In the genomic region with DNA sequence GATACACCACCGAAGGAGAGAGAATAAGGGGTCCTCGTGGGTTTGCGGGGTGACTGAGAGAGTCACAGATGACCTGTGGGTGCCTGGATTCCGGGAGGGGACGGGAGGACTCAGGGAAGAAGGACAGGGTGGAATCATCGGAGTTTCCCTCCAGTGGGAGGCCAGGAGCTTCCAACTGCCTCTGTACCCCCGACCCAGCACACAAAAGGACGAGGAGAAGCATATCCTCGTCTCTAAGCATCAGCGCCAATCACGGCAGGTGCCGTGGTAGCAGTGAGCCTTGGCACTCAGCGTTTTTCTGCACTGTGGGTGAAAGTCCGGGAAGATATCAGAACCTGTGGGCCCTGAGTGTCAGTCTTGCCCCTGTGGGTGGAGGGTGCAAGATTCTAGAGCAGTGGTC, we compare ENCODE assay signal across 21 cellular contexts.
DNase-seq lines count a peak whose midpoint lies in the region; ATAC-seq and TF ChIP-seq lines count a peak whose summit lies in the region.
"Had no signal": no experiment of that assay in that cellular context is flagged by ENCODE, and none has a peak within 500 bp of the region (broad histone marks: within the 10 kb centered on the region; RNA-seq: fewer than 3 reads in every experiment).

No MANE protein-coding gene starts in this region.

- H3K27ac Mint-ChIP-seq in activated CD4-positive, alpha-beta memory T cell treated with anti-CD3 and anti-CD28 coated beads for 36 hours, result no peak overlapping the region
- H3K27ac Mint-ChIP-seq in activated CD4-positive, alpha-beta memory T cell treated with anti-CD3 and anti-CD28 coated beads, Interleukin-2, amount 10 ng/mL, durations not matched to agents 7 days and 5 days, result no peak overlapping the region
- H3K27ac Mint-ChIP-seq in T-helper 17 cell, result peak overlapping the region; percentile 45
- no peak overlapping the region for H3K27ac Mint-ChIP-seq in activated CD4-positive, alpha-beta T cell treated with anti-CD3 and anti-CD28 coated beads, Interleukin-2, amount 10 ng/mL, durations not matched to agents 24 days and 14 days
- H3K27ac Mint-ChIP-seq: CD4-positive, alpha-beta T cell; IgD-negative memory B cell had no signal

- no peak for TF ChIP-seq POLR2A in spleen (IDR thresholded peaks at IDR 0.05)

- no peak overlapping the region for H3K27ac ChIP-seq in spleen
- H3K27ac ChIP-seq: 22Rv1, A549, C4-2B had no signal

- H3K4me1 ChIP-seq in spleen, result no peaks in the 10 kb centered on the region
- H3K4me1 ChIP-seq: A549, Caco-2, HAP-1 had no signal

- no peak for ATAC-seq in T-helper 17 cell
- no peak for ATAC-seq in left lobe of liver
- ATAC-seq: A549, GM12878, HepG2 had no signal

- no peaks in the 10 kb centered on the region for H3K27me3 ChIP-seq in spleen (replicated peaks in 1 of 7)

- H3K4me3 ChIP-seq in spleen, result no peak overlapping the region
- H3K4me3 ChIP-seq: A549, GM12878, HAP-1 had no signal

- DNase-seq in activated CD4-positive, alpha-beta memory T cell treated with anti-CD3 and anti-CD28 coated beads for 36 hours, result peak; percentile 4
- DNase-seq in activated CD4-positive, alpha-beta memory T cell treated with anti-CD3 and anti-CD28 coated beads, Interleukin-2, amount 10 ng/mL, durations not matched to agents 7 days and 5 days, result no peak
- DNase-seq in T-helper 17 cell (no peak), left lobe of liver (ENCODE audit: low spot score) (peak; percentile 16), spleen (peak; percentile 63), G401 (ENCODE audit: low spot score) (no peak), D341Med (ENCODE audit: low spot score) (no peak)
- DNase-seq in activated CD4-positive, alpha-beta T cell treated with anti-CD3 and anti-CD28 coated beads, Interleukin-2, amount 10 ng/mL, durations not matched to agents 24 days and 14 days, result no peak
- DNase-seq: AML-193; Caco-2; CD4-positive, alpha-beta T cell; DMS153; DMS79; GOT3 had no signal

- peaks cover 19% of the 10 kb centered on the region for H3K4me1 Mint-ChIP-seq in activated CD4-positive, alpha-beta memory T cell treated with anti-CD3 and anti-CD28 coated beads for 36 hours (ENCODE audit: low read depth)
- peaks cover 12% of the 10 kb centered on the region for H3K4me1 Mint-ChIP-seq in activated CD4-positive, alpha-beta memory T cell treated with anti-CD3 and anti-CD28 coated beads, Interleukin-2, amount 10 ng/mL, durations not matched to agents 7 days and 5 days
- peaks cover 8% of the 10 kb centered on the region for H3K4me1 Mint-ChIP-seq in T-helper 17 cell
- H3K4me1 Mint-ChIP-seq in activated CD4-positive, alpha-beta T cell treated with anti-CD3 and anti-CD28 coated beads, Interleukin-2, amount 10 ng/mL, durations not matched to agents 24 days and 14 days, result peaks cover 9% of the 10 kb centered on the region

- H3K9me3 ChIP-seq in T-helper 17 cell (ENCODE audit: control insufficient read depth, low read length, poor library complexity, severe bottlenecking), result no peaks in the 10 kb centered on the region
- no peaks in the 10 kb centered on the region for H3K9me3 ChIP-seq in spleen
- H3K9me3 ChIP-seq: A549, Caco-2, HAP-1 had no signal

- no peaks in the 10 kb centered on the region for H3K27me3 Mint-ChIP-seq in activated CD4-positive, alpha-beta memory T cell treated with anti-CD3 and anti-CD28 coated beads for 36 hours
- H3K27me3 Mint-ChIP-seq in activated CD4-positive, alpha-beta memory T cell treated with anti-CD3 and anti-CD28 coated beads, Interleukin-2, amount 10 ng/mL, durations not matched to agents 7 days and 5 days, result no peaks in the 10 kb centered on the region
- H3K27me3 Mint-ChIP-seq in T-helper 17 cell, result no peaks in the 10 kb centered on the region
- H3K27me3 Mint-ChIP-seq in activated CD4-positive, alpha-beta T cell treated with anti-CD3 and anti-CD28 coated beads, Interleukin-2, amount 10 ng/mL, durations not matched to agents 24 days and 14 days, result no peaks in the 10 kb centered on the region
- H3K27me3 Mint-ChIP-seq: CD4-positive, alpha-beta T cell; IgD-negative memory B cell had no signal

- peaks cover 17% of the 10 kb centered on the region for H3K36me3 Mint-ChIP-seq in activated CD4-positive, alpha-beta memory T cell treated with anti-CD3 and anti-CD28 coated beads for 36 hours
- H3K36me3 Mint-ChIP-seq in activated CD4-positive, alpha-beta memory T cell treated with anti-CD3 and anti-CD28 coated beads, Interleukin-2, amount 10 ng/mL, durations not matched to agents 7 days and 5 days (ENCODE audit: low read depth), result peaks cover 23% of the 10 kb centered on the region
- no peaks in the 10 kb centered on the region for H3K36me3 Mint-ChIP-seq in T-helper 17 cell (ENCODE audit: low read depth)
- H3K36me3 Mint-ChIP-seq in activated CD4-positive, alpha-beta T cell treated with anti-CD3 and anti-CD28 coated beads, Interleukin-2, amount 10 ng/mL, durations not matched to agents 24 days and 14 days (ENCODE audit: low read depth), result peaks cover 20% of the 10 kb centered on the region
- H3K36me3 Mint-ChIP-seq: IgD-negative memory B cell had no signal

- no peak for TF ChIP-seq CTCF in spleen (IDR thresholded peaks at IDR 0.05 in 8 of 11, conservative IDR thresholded peaks at IDR 0.05 in 3 of 11)

- WGBS in spleen, 5 donors, result 89 to 93% (median 92%) methylated on average over 14 of the region's 14 CpGs

- POLR2A ChIA-PET in activated CD4-positive, alpha-beta memory T cell treated with anti-CD3 and anti-CD28 coated beads for 36 hours (lab: Charles Lee), result no interaction called here
- POLR2A ChIA-PET in activated CD4-positive, alpha-beta memory T cell treated with anti-CD3 and anti-CD28 coated beads, Interleukin-2, amount 10 ng/mL, durations not matched to agents 7 days and 5 days (lab: Charles Lee), result no interaction called here

- peaks cover 10% of the 10 kb centered on the region for H3K9me3 Mint-ChIP-seq in activated CD4-positive, alpha-beta memory T cell treated with anti-CD3 and anti-CD28 coated beads for 36 hours
- H3K9me3 Mint-ChIP-seq in activated CD4-positive, alpha-beta memory T cell treated with anti-CD3 and anti-CD28 coated beads, Interleukin-2, amount 10 ng/mL, durations not matched to agents 7 days and 5 days, result no peaks in the 10 kb centered on the region
- H3K9me3 Mint-ChIP-seq in activated CD4-positive, alpha-beta T cell treated with anti-CD3 and anti-CD28 coated beads, Interleukin-2, amount 10 ng/mL, durations not matched to agents 24 days and 14 days, result peaks cover under 1% of the 10 kb centered on the region
- H3K9me3 Mint-ChIP-seq: CD4-positive, alpha-beta T cell had no signal

- in situ Hi-C loops in G401 (cut with HindIII; ENCODE audit: low sequenced_read_pairs), result no loop called here

- no peaks in the 10 kb centered on the region for H3K36me3 ChIP-seq in spleen
- H3K36me3 ChIP-seq: HAP-1 had no signal

- no peak overlapping the region for H3K4me3 Mint-ChIP-seq in activated CD4-positive, alpha-beta memory T cell treated with anti-CD3 and anti-CD28 coated beads for 36 hours
- no peak overlapping the region for H3K4me3 Mint-ChIP-seq in activated CD4-positive, alpha-beta memory T cell treated with anti-CD3 and anti-CD28 coated beads, Interleukin-2, amount 10 ng/mL, durations not matched to agents 7 days and 5 days
- no peak overlapping the region for H3K4me3 Mint-ChIP-seq in T-helper 17 cell
- no peak overlapping the region for H3K4me3 Mint-ChIP-seq in activated CD4-positive, alpha-beta T cell treated with anti-CD3 and anti-CD28 coated beads, Interleukin-2, amount 10 ng/mL, durations not matched to agents 24 days and 14 days
- H3K4me3 Mint-ChIP-seq: CD4-positive, alpha-beta T cell; IgD-negative memory B cell had no signal

- CTCF ChIA-PET in activated CD4-positive, alpha-beta memory T cell treated with anti-CD3 and anti-CD28 coated beads for 36 hours (lab: Charles Lee), result no interaction called here
- CTCF ChIA-PET in activated CD4-positive, alpha-beta memory T cell treated with anti-CD3 and anti-CD28 coated beads, Interleukin-2, amount 10 ng/mL, durations not matched to agents 7 days and 5 days (lab: Charles Lee), result no interaction called here

- intact Hi-C loops in activated CD4-positive, alpha-beta memory T cell treated with anti-CD3 and anti-CD28 coated beads for 36 hours (cut with micrococcal nuclease), result no loop called here
- intact Hi-C loops in spleen (cut with DNase I; ENCODE audit: low total_unique reads), result no loop called here
- intact Hi-C loops in activated CD4-positive, alpha-beta T cell treated with anti-CD3 and anti-CD28 coated beads, Interleukin-2, amount 10 ng/mL, durations not matched to agents 24 days and 14 days (cut with micrococcal nuclease), result loop anchor here (5.0 kb wide), 1 partner anchor 470 kb away; no protein-coding TSS in a partner anchor

Comparison
In these comparisons a context has a peak if more than half of its experiments do, and no peak if none do; other contexts are left out.
1. DNase-seq: peak in activated CD4-positive, alpha-beta memory T cell treated with anti-CD3 and anti-CD28 coated beads for 36 hours (single experiment), left lobe of liver (single experiment) and spleen (single experiment); none in activated CD4-positive, alpha-beta memory T cell treated with anti-CD3 and anti-CD28 coated beads, Interleukin-2, amount 10 ng/mL, durations not matched to agents 7 days and 5 days (single experiment), T-helper 17 cell (0 of 3), G401 (single experiment), D341Med (single experiment) and activated CD4-positive, alpha-beta T cell treated with anti-CD3 and anti-CD28 coated beads, Interleukin-2, amount 10 ng/mL, durations not matched to agents 24 days and 14 days (single experiment).